Comparison of ENCODE assay signal across 21 cellular contexts in genomic region chr17:9051561-9051960, GRCh38. TPM values are rescaled to one million over a fixed set of nuclear protein-coding genes. Genes with fewer than 3 reads are reported as not detected.
A peak's percentile ranks its signal among the peaks of the same experiment; 100 is the strongest.
DNase-seq lines count a peak whose midpoint lies in the region; ATAC-seq and TF ChIP-seq lines count a peak whose summit lies in the region.
"Had no signal": no experiment of that assay in that cellular context is flagged by ENCODE, and none has a peak within 500 bp of the region (broad histone marks: within the 10 kb centered on the region; RNA-seq: fewer than 3 reads in every experiment).

No MANE protein-coding gene starts in this region.

- no peak overlapping the region for H4K8ac ChIP-seq in trophoblast cell (ENCODE audit: low read depth, low read length)

- H3K4me1 ChIP-seq in HCT116 (ENCODE audit: control insufficient read depth in 1 of 2, insufficient read depth in 2 of 2, low read length in 2 of 2) (peaks cover 22 to 26% of the 10 kb centered on the region in 2 experiments), trophoblast cell (ENCODE audit: control insufficient read depth in 1 of 2, insufficient read depth in 2 of 2, low read length in 2 of 2) (peaks cover 12 to 14% of the 10 kb centered on the region in 2 experiments)
- H3K4me1 ChIP-seq: BLaER1 had no signal

- intact Hi-C loops in HCT116 (cut with micrococcal nuclease) = no loop called here

- H2BK12ac ChIP-seq in trophoblast cell (ENCODE audit: low read length) = peak overlapping the region; percentile 80

- TF ChIP-seq CTCF in HCT116 (IDR thresholded peaks at IDR 0.05 in 2 of 3, conservative IDR thresholded peaks at IDR 0.05 in 1 of 3; ENCODE audit: borderline replicate concordance in 1 of 3, insufficient read depth in 1 of 3, low read depth in 2 of 3, low read length in 2 of 3) (no peak), RWPE1 (conservative IDR thresholded peaks at IDR 0.05; ENCODE audit: low read depth) (no peak), epithelial cell of esophagus (IDR thresholded peaks at IDR 0.05; ENCODE audit: insufficient read depth, low read depth, low read length, missing control alignments) (no peak)

- H3K27me3 Mint-ChIP-seq in activated CD4-positive, alpha-beta T cell treated with anti-CD3 and anti-CD28 coated beads, Interleukin-2, amount 10 ng/mL, durations not matched to agents 7 days and 5 days = no peaks in the 10 kb centered on the region

- H4K20me1 ChIP-seq in HCT116 (ENCODE audit: insufficient read depth) = no peaks in the 10 kb centered on the region
- H4K20me1 ChIP-seq: BLaER1 had no signal

- H3K27ac ChIP-seq in HCT116 (ENCODE audit: low read depth, low read length) = peak overlapping the region; percentile 77
- H3K27ac ChIP-seq in RWPE1 = no peak overlapping the region
- peak overlapping the region; percentile 91 for H3K27ac ChIP-seq in trophoblast cell (ENCODE audit: low read depth, low read length)
- H3K27ac ChIP-seq: BLaER1 had no signal

- H3K27ac Mint-ChIP-seq in activated CD4-positive, alpha-beta T cell treated with anti-CD3 and anti-CD28 coated beads, Interleukin-2, amount 10 ng/mL, durations not matched to agents 7 days and 5 days = no peak overlapping the region
- H3K27ac Mint-ChIP-seq: CD4-positive, CD25-positive, alpha-beta regulatory T cell had no signal

- H3K79me2 ChIP-seq in HCT116 (ENCODE audit: insufficient read depth, low read length) = no peaks in the 10 kb centered on the region
- peaks cover 2% of the 10 kb centered on the region for H3K79me2 ChIP-seq in trophoblast cell (ENCODE audit: control insufficient read depth, insufficient read depth, low read length, poor library complexity)

- CTCF ChIA-PET in HCT116 (lab: Charles Lee) (no interaction called here), RWPE1 (lab: Yijun Ruan, JAX) (no interaction called here)
- CTCF ChIA-PET in activated CD4-positive, alpha-beta T cell treated with anti-CD3 and anti-CD28 coated beads, Interleukin-2, amount 10 ng/mL, durations not matched to agents 7 days and 5 days (lab: Charles Lee) = no interaction called here

- no peak overlapping the region for H3K4ac ChIP-seq in trophoblast cell (ENCODE audit: low read depth, low read length)

- WGBS in trophoblast cell (ENCODE audit: extremely low coverage, insufficient coverage, insufficient read length) = no CpG with 5 or more reads among the region's 4 CpGs

- no peak overlapping the region for H3K4me3 Mint-ChIP-seq in activated CD4-positive, alpha-beta T cell treated with anti-CD3 and anti-CD28 coated beads, Interleukin-2, amount 10 ng/mL, durations not matched to agents 7 days and 5 days
- H3K4me3 Mint-ChIP-seq: CD4-positive, CD25-positive, alpha-beta regulatory T cell had no signal

- no peak for TF ChIP-seq POLR2A in HCT116 (IDR thresholded peaks at IDR 0.05; ENCODE audit: borderline replicate concordance, extremely low read depth, insufficient read depth, insufficient read length)

- H3K23ac ChIP-seq in trophoblast cell (ENCODE audit: low read length) = no peak overlapping the region

- H2BK120ac ChIP-seq in trophoblast cell (ENCODE audit: insufficient read depth, low read length, poor library complexity) = no peak overlapping the region

- ATAC-seq in HCT116 (no peak), HG03565 (IDR thresholded peaks at IDR 0.05; ENCODE audit: unreplicated experiment) (no peak), HG03571 (IDR thresholded peaks at IDR 0.05; ENCODE audit: unreplicated experiment) (no peak)

- no peak for TF ChIP-seq RAD21 in HCT116 (IDR thresholded peaks at IDR 0.05; ENCODE audit: low read depth)

- H3K14ac ChIP-seq in trophoblast cell (ENCODE audit: low read length) = no peak overlapping the region

- H3K18ac ChIP-seq in trophoblast cell (ENCODE audit: low read length) = no peak overlapping the region

- no peak overlapping the region for H2AFZ ChIP-seq in HCT116 (ENCODE audit: low read depth, low read length, poor library complexity, severe bottlenecking)
- H2AFZ ChIP-seq in trophoblast cell (ENCODE audit: insufficient read depth, low read length, poor library complexity) = no peak overlapping the region

- POLR2A ChIA-PET in HCT116 (lab: Charles Lee) (no interaction called here), RWPE1 (lab: Yijun Ruan, JAX; ENCODE audit: low non-redundant PET) (no interaction called here)
- POLR2A ChIA-PET in activated CD4-positive, alpha-beta T cell treated with anti-CD3 and anti-CD28 coated beads, Interleukin-2, amount 10 ng/mL, durations not matched to agents 7 days and 5 days (lab: Charles Lee) = no interaction called here

- H3K36me3 Mint-ChIP-seq in activated CD4-positive, alpha-beta T cell treated with anti-CD3 and anti-CD28 coated beads, Interleukin-2, amount 10 ng/mL, durations not matched to agents 7 days and 5 days (ENCODE audit: low read depth) = no peaks in the 10 kb centered on the region
- H3K36me3 Mint-ChIP-seq: CD4-positive, CD25-positive, alpha-beta regulatory T cell had no signal

- DNase-seq in HCT116 (ENCODE audit: low read depth, low spot score) (no peak), RWPE1 (ENCODE audit: low spot score) (peak; percentile 70), epithelial cell of esophagus (ENCODE audit: low read depth) (peak; percentile 39), trophoblast cell (peak in 1 of 2 donors; percentile 60)
- DNase-seq in activated CD4-positive, alpha-beta T cell treated with anti-CD3 and anti-CD28 coated beads, Interleukin-2, amount 10 ng/mL, durations not matched to agents 7 days and 5 days = no peak
- DNase-seq: CD4-positive, CD25-positive, alpha-beta regulatory T cell; DMS153; DND-41; IMR-90; KG1; MM.1S; NCI-H1417; NCI-H1694 treated with DMSO at 0.1 percent for 48 hours; NCI-H2081; NCI-H510A; NCI-H69; OCI-M1; Right ventricle myocardium superior had no signal

- H3K9ac ChIP-seq in HCT116 (ENCODE audit: low read length) (peak overlapping the region; percentile 55; the same call in 1 of the 2 replicates), trophoblast cell (ENCODE audit: low read length) (no peak overlapping the region)
- H3K9ac ChIP-seq: BLaER1 had no signal

- peaks cover 12% of the 10 kb centered on the region for H3K79me1 ChIP-seq in trophoblast cell (ENCODE audit: low read length)

- no TSS peak for BruUV-seq in HCT116 (replicated peaks; lab: Mats Ljungman, UMichigan)

- H3K9me2 ChIP-seq in HCT116 (ENCODE audit: insufficient read depth) = no peaks in the 10 kb centered on the region

- H3K27me3 ChIP-seq in HCT116 (ENCODE audit: insufficient read depth, low read length) (no peaks in the 10 kb centered on the region), trophoblast cell (ENCODE audit: insufficient read depth, low read length) (no peaks in the 10 kb centered on the region)
- H3K27me3 ChIP-seq: BLaER1 had no signal

- H3K4me3 ChIP-seq in HCT116 (replicated peaks in 1 of 2; ENCODE audit: low read depth in 1 of 2, low read length in 2 of 2) (peak overlapping the region in 1 of 2 experiments; percentile 44; a peak in 2 of 4 replicates), epithelial cell of esophagus (ENCODE audit: low read length) (no peak overlapping the region), trophoblast cell (ENCODE audit: low read depth, low read length) (no peak overlapping the region)
- H3K4me3 ChIP-seq: BLaER1 had no signal

- H2AK5ac ChIP-seq in trophoblast cell (ENCODE audit: low read length) = no peak overlapping the region

- no peaks in the 10 kb centered on the region for H3K36me3 ChIP-seq in HCT116 (ENCODE audit: control insufficient read depth in 1 of 2, insufficient read depth in 2 of 2, low read length in 2 of 2)
- H3K36me3 ChIP-seq in trophoblast cell (ENCODE audit: control insufficient read depth in 1 of 2, insufficient read depth in 2 of 2, low read length in 2 of 2) = no peaks in the 10 kb centered on the region
- H3K36me3 ChIP-seq: BLaER1 had no signal

- peak overlapping the region; percentile 78 for H3K4me2 ChIP-seq in HCT116 (ENCODE audit: low read length)
- peak overlapping the region; percentile 53 for H3K4me2 ChIP-seq in trophoblast cell (ENCODE audit: low read length)
- H3K4me2 ChIP-seq: BLaER1 had no signal

- H4K12ac ChIP-seq in trophoblast cell (ENCODE audit: low read depth, low read length) = no peak overlapping the region

- RAD21 ChIA-PET in HCT116 (lab: Charles Lee; ENCODE audit: low non-redundant PET in 1 of 2, low total read pairs in 2 of 2, uncharacterized antibody in 2 of 2, unreplicated experiment in 2 of 2) = no interaction called here

- H3K9me3 ChIP-seq in HCT116 (ENCODE audit: control insufficient read depth in 1 of 2, insufficient read depth in 1 of 2, low read depth in 1 of 2, low read length in 2 of 2) (no peaks in the 10 kb centered on the region), trophoblast cell (ENCODE audit: insufficient read depth, low read depth, low read length) (no peaks in the 10 kb centered on the region)

- H2BK5ac ChIP-seq in trophoblast cell (ENCODE audit: low read depth, low read length, poor library complexity) = no peak overlapping the region

- no peaks in the 10 kb centered on the region for H3K9me3 Mint-ChIP-seq in activated CD4-positive, alpha-beta T cell treated with anti-CD3 and anti-CD28 coated beads, Interleukin-2, amount 10 ng/mL, durations not matched to agents 7 days and 5 days

- peak overlapping the region; percentile 35 for H4K91ac ChIP-seq in trophoblast cell (ENCODE audit: low read depth, low read length)

- H3K4me1 Mint-ChIP-seq in activated CD4-positive, alpha-beta T cell treated with anti-CD3 and anti-CD28 coated beads, Interleukin-2, amount 10 ng/mL, durations not matched to agents 7 days and 5 days = no peaks in the 10 kb centered on the region

TF ChIP-seq in HCT116, 20 proteins besides CTCF, POLR2A, EP300 and RAD21:
- TF ChIP-seq YY1 (IDR thresholded peaks at IDR 0.05; ENCODE audit: extremely low read depth, insufficient replicate concordance, low read depth, low read length) (no peak), SP1 (IDR thresholded peaks at IDR 0.05; ENCODE audit: low read depth) (no peak), FOSL1 (IDR thresholded peaks at IDR 0.05; ENCODE audit: low read depth) (no peak), POLR2AphosphoS5 (IDR thresholded peaks at IDR 0.05; ENCODE audit: low read depth, low read length) (no peak), SRF (IDR thresholded peaks at IDR 0.05; ENCODE audit: low read depth) (no peak), ZNF274 (IDR thresholded peaks at IDR 0.05; ENCODE audit: low read depth, low read length) (no peak), ZFX (IDR thresholded peaks at IDR 0.05) (no peak), EGR1 (IDR thresholded peaks at IDR 0.05; ENCODE audit: low read depth) (no peak), SIN3A (IDR thresholded peaks at IDR 0.05; ENCODE audit: low read depth) (no peak)

RNA-seq across cellular contexts. Expression of gene NTN1, which starts 30.3 kb away (rescaled TPM):
- total RNA-seq in HCT116 (2021; ENCODE audit: unreplicated experiment) = 4.2 TPM
- 3.3 and 4.1 TPM in 2 replicates for polyA plus RNA-seq in HCT116 (2012)
- polyA plus RNA-seq in trophoblast cell (2013) = 0.92 and 1.1 TPM in 2 replicates
- under 1 TPM; 0.02 to 0.10 TPM for total RNA-seq in activated CD4-positive, alpha-beta T cell treated with anti-CD3 and anti-CD28 coated beads, Interleukin-2, amount 10 ng/mL, durations not matched to agents 7 days and 5 days
- total RNA-seq: CD4-positive, CD25-positive, alpha-beta regulatory T cell had no signal

Comparison
In these comparisons a context has a peak if more than half of its experiments do, and no peak if none do; other contexts are left out.
1. DNase-seq: peak in RWPE1 (single experiment) and epithelial cell of esophagus (single experiment); none in HCT116 (single experiment) and activated CD4-positive, alpha-beta T cell treated with anti-CD3 and anti-CD28 coated beads, Interleukin-2, amount 10 ng/mL, durations not matched to agents 7 days and 5 days (single experiment).